In the genomic region with DNA sequence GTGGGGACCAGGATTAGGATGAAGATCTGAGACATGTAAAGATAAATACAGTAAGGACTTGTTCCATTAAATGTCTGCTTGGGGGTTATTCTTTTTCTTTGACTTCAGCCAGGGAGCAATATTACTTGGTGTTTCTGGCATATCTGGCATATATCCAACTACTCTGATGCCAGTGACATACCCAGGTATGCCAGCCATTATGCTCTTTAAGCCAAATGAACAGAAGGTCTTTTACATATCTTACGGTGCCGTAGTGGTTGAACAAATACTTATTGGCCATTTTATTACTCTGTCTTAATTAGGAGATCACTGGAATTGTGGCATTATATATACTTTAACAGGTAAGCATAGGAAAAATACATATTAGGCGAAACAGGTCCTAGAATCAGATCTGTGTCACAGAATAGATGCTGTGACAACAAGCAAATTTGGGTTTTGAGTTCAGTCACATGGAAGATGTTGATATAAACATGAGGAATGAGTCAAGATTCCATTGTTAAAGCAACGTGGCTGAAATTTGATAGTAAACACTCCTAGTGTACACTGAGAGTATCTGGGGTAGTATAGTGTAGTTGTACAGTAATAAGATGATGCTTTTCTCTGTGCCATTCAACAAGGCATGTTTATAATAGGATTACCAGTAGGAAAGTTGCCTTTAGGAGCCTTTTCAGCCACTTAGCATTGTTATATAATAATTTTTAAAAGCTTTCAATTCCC, we compare ENCODE assay signal across 18 cellular contexts.
DNase-seq lines count a peak whose midpoint lies in the region; ATAC-seq lines count a peak whose summit lies in the region.
"Had no signal": no experiment of that assay in that cellular context is flagged by ENCODE, and none has a peak within 500 bp of the region (broad histone marks: within the 10 kb centered on the region; RNA-seq: fewer than 3 reads in every experiment).

No MANE protein-coding gene starts in this region.

- peak overlapping the region; percentile 1 for H3K4me3 Mint-ChIP-seq in activated CD4-positive, alpha-beta T cell treated with anti-CD3 and anti-CD28 coated beads for 36 hours
- H3K4me3 Mint-ChIP-seq in activated naive CD8-positive, alpha-beta T cell treated with anti-CD3 and anti-CD28 coated beads for 36 hours: no peak overlapping the region
- H3K4me3 Mint-ChIP-seq: activated T-cell treated with anti-CD3 and anti-CD28 coated beads, Interleukin-2, amount 50 U/mL, for 4 hours; CD8-positive, alpha-beta T cell had no signal

- ATAC-seq in activated CD4-positive, alpha-beta T cell treated with anti-CD3 and anti-CD28 coated beads for 36 hours: peak; percentile 73
- no peak for ATAC-seq in HG03571 (IDR thresholded peaks at IDR 0.05; ENCODE audit: unreplicated experiment)
- ATAC-seq in HG03565 (IDR thresholded peaks at IDR 0.05; ENCODE audit: unreplicated experiment): no peak
- ATAC-seq: activated T-cell treated with anti-CD3 and anti-CD28 coated beads, Interleukin-2, amount 50 U/mL, for 4 hours; CD8-positive, alpha-beta T cell; gastroesophageal sphincter; left lung; right cardiac atrium had no signal

- POLR2A ChIA-PET in activated CD4-positive, alpha-beta T cell treated with anti-CD3 and anti-CD28 coated beads for 36 hours (lab: Charles Lee): no interaction called here

- peaks cover 26% of the 10 kb centered on the region for H3K4me1 Mint-ChIP-seq in activated CD4-positive, alpha-beta T cell treated with anti-CD3 and anti-CD28 coated beads for 36 hours
- peaks cover 25% of the 10 kb centered on the region for H3K4me1 Mint-ChIP-seq in activated naive CD8-positive, alpha-beta T cell treated with anti-CD3 and anti-CD28 coated beads for 36 hours

- H3K27ac Mint-ChIP-seq in activated CD4-positive, alpha-beta T cell treated with anti-CD3 and anti-CD28 coated beads for 36 hours: peak overlapping the region; percentile 59
- H3K27ac Mint-ChIP-seq in activated naive CD8-positive, alpha-beta T cell treated with anti-CD3 and anti-CD28 coated beads for 36 hours: peak overlapping the region; percentile 80
- H3K27ac Mint-ChIP-seq: CD8-positive, alpha-beta T cell had no signal

- no peaks in the 10 kb centered on the region for H3K36me3 Mint-ChIP-seq in activated CD4-positive, alpha-beta T cell treated with anti-CD3 and anti-CD28 coated beads for 36 hours (ENCODE audit: low read depth)
- H3K36me3 Mint-ChIP-seq in activated naive CD8-positive, alpha-beta T cell treated with anti-CD3 and anti-CD28 coated beads for 36 hours: no peaks in the 10 kb centered on the region
- H3K36me3 Mint-ChIP-seq: CD8-positive, alpha-beta T cell had no signal

- no peaks in the 10 kb centered on the region for H3K9me3 Mint-ChIP-seq in activated CD4-positive, alpha-beta T cell treated with anti-CD3 and anti-CD28 coated beads for 36 hours (ENCODE audit: low read depth)
- no peaks in the 10 kb centered on the region for H3K9me3 Mint-ChIP-seq in activated naive CD8-positive, alpha-beta T cell treated with anti-CD3 and anti-CD28 coated beads for 36 hours
- H3K9me3 Mint-ChIP-seq: activated T-cell treated with anti-CD3 and anti-CD28 coated beads, Interleukin-2, amount 50 U/mL, for 4 hours; CD8-positive, alpha-beta T cell had no signal

- intact Hi-C loops in activated CD4-positive, alpha-beta T cell treated with anti-CD3 and anti-CD28 coated beads for 36 hours (cut with DNase I, micrococcal nuclease): loop anchor here in 1 of 2 experiments (2.0 kb wide), 1 partner anchor 20 kb away; no protein-coding TSS in a partner anchor

- DNase-seq in activated CD4-positive, alpha-beta T cell treated with anti-CD3 and anti-CD28 coated beads for 36 hours: no peak
- no peak for DNase-seq in activated CD4-positive, alpha-beta T cell treated with anti-CD3 and anti-CD28 coated beads, Interleukin-2, amount 50 U/mL, for 1 hour
- DNase-seq in H4 (ENCODE audit: low spot score) (peak; percentile 14), iris pigment epithelial cell (ENCODE audit: low read depth) (peak; percentile 71), SKM-1 (lab: John Stamatoyannopoulos, UW; ENCODE audit: unreplicated experiment) (no peak)
- DNase-seq in activated naive CD8-positive, alpha-beta T cell treated with anti-CD3 and anti-CD28 coated beads for 36 hours: no peak
- DNase-seq: ACHN; activated CD4-positive, alpha-beta T cell treated with anti-CD3 and anti-CD28 coated beads for 48 hours; activated T-cell treated with anti-CD3 and anti-CD28 coated beads, Interleukin-2, amount 50 U/mL, for 4 hours; CD8-positive, alpha-beta T cell; left lung; NCI-H2081 treated with DMSO at 0.1 percent for 48 hours; occipital lobe; right cardiac atrium; uterus had no signal

- CTCF ChIA-PET in activated CD4-positive, alpha-beta T cell treated with anti-CD3 and anti-CD28 coated beads for 36 hours (lab: Charles Lee): no interaction called here

- no peaks in the 10 kb centered on the region for H3K27me3 Mint-ChIP-seq in activated CD4-positive, alpha-beta T cell treated with anti-CD3 and anti-CD28 coated beads for 36 hours
- no peaks in the 10 kb centered on the region for H3K27me3 Mint-ChIP-seq in activated naive CD8-positive, alpha-beta T cell treated with anti-CD3 and anti-CD28 coated beads for 36 hours

Comparison
In these comparisons a context has a peak if more than half of its experiments do, and no peak if none do; other contexts are left out.
1. DNase-seq: peak in H4 (single experiment) and iris pigment epithelial cell (single experiment); none in activated CD4-positive, alpha-beta T cell treated with anti-CD3 and anti-CD28 coated beads for 36 hours (single experiment), activated CD4-positive, alpha-beta T cell treated with anti-CD3 and anti-CD28 coated beads, Interleukin-2, amount 50 U/mL, for 1 hour (single experiment), activated naive CD8-positive, alpha-beta T cell treated with anti-CD3 and anti-CD28 coated beads for 36 hours (single experiment) and SKM-1 (single experiment).